8 cellular contexts compared by ENCODE assay signal in the genomic region with DNA sequence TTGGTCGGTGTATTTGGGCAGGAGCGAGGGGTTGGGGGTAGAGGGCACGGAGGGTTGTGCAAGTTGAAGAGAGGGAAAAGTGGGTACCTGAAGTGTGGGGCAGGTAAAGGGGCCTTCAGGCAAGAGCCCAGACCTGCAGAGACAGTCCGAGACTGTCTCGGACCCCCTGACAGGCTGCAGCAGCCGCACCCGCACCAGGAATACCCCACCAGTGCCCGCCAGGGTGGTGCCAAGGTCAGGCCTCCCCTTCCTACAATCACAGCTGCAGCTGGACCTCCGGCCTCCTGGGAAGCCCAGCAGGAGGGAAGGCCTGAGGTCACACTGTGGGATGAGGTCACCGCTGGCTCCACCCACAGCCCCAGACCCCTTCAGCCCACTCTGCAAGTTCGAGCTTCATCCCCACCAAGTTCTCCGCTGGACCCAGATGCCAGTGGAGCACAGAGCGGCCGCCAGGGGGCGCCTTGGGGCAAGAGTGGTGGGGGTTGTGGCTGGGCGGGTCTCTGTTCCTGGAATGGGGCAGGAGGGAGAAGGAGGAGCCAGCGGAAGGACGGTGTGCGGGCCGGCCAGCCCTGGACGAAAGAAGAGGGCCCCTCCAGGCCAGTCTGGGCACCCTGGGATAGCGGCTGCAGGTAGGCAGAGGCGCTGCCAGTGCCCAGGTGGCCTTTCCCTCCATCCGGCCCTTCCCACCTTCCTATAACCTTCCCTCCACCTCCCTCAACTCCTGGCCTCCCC. TPM values are rescaled to one million over a fixed set of nuclear protein-coding genes. Genes with fewer than 3 reads are reported as not detected.
DNase-seq lines count a peak whose midpoint lies in the region; ATAC-seq and TF ChIP-seq lines count a peak whose summit lies in the region.

HSD3B7 (plus strand) TSS at position 539 of the 732 bp plus-strand sequence. CDS start 452 bp downstream, outside the sequence.

- peak; percentile 93 to 99 (median 96) for TF ChIP-seq CTCF in sigmoid colon (IDR thresholded peaks at IDR 0.05)

- WGBS in sigmoid colon, 2 donors: 23 to 36% methylated on average over 24 of the region's 24 CpGs

- ATAC-seq in GM18909 (IDR thresholded peaks at IDR 0.05; ENCODE audit: poor library complexity, unreplicated experiment): peak; percentile 48
- ATAC-seq in GM21526 (IDR thresholded peaks at IDR 0.05; ENCODE audit: low FRiP score, unreplicated experiment): no peak

- DNase-seq in NCI-H128 (lab: John Stamatoyannopoulos, UW; ENCODE audit: unreplicated experiment) (peak; percentile 10), T1000 (lab: John Stamatoyannopoulos, UW) (peak; percentile 84), astrocyte of the hippocampus (ENCODE audit: low read depth, low spot score) (peak; percentile 91), iPS DF 4.7 (ENCODE audit: extremely low read depth, low spot score) (peak; percentile 64), sigmoid colon (peak; percentile 96)

- no peak for TF ChIP-seq POLR2A in sigmoid colon (IDR thresholded peaks at IDR 0.05)

- intact Hi-C loops in sigmoid colon (cut with DNase I): loop anchor here (1.0 to 2.0 kb wide), 3 partner anchors 57 to 884 kb away; no protein-coding TSS in a partner anchor

- H3K4me3 ChIP-seq in ACC112 (ENCODE audit: low read depth, low read length) (peak within 1 kb of the TSS; percentile 60), sigmoid colon (peak within 1 kb of the TSS; percentile 30 to 53 (median 50))

- H3K27ac ChIP-seq in ACC112 (ENCODE audit: low read depth, low read length) (no peak within 1 kb of the TSS), sigmoid colon (peak within 1 kb of the TSS; percentile 69 to 78 (median 72))

- no peaks in the 10 kb centered on the region for H3K9me3 ChIP-seq in sigmoid colon

- H3K36me3 ChIP-seq in ACC112 (ENCODE audit: insufficient read depth, low read length) (no peaks in the 10 kb centered on the region; the same call in 1 of the 2 replicates), sigmoid colon (peaks cover 8 to 54% (median 32%) of the 10 kb centered on the region in 4 donors)

- no peak for TF ChIP-seq EP300 in sigmoid colon (IDR thresholded peaks at IDR 0.05)

- H3K27me3 ChIP-seq in ACC112 (ENCODE audit: insufficient read depth, low read length): no peaks in the 10 kb centered on the region
- no peaks in the 10 kb centered on the region for H3K27me3 ChIP-seq in sigmoid colon

- H2AFZ ChIP-seq in ACC112 (ENCODE audit: low read length, unreplicated experiment): no peak within 1 kb of the TSS

- H3K79me2 ChIP-seq in ACC112 (ENCODE audit: control insufficient read depth, insufficient read depth, low read length, unreplicated experiment): no peaks in the 10 kb centered on the region

- H3K4me1 ChIP-seq in ACC112 (ENCODE audit: control insufficient read depth, insufficient read depth, low read length, unreplicated experiment): peaks cover 21% of the 10 kb centered on the region
- H3K4me1 ChIP-seq in sigmoid colon: peaks cover 0 to 14% (median 12%) of the 10 kb centered on the region in 4 donors

RNA-seq across cellular contexts. Expression of gene HSD3B7, which starts in this region (rescaled TPM):
- 10 to 100 TPM; 14.6 to 16.1 (median 15.5) TPM for total RNA-seq in sigmoid colon
- 10 to 100 TPM in 2 of 3 donors, 1 to 10 TPM in 1; 9.0 to 36.1 (median 13.6) TPM for polyA plus RNA-seq in sigmoid colon

Comparison
In these comparisons a context has a peak if more than half of its experiments do, and no peak if none do; other contexts are left out.
1. DNase-seq: peak in every context shown above with its lines; median percentile 96 in sigmoid colon; 91 in astrocyte of the hippocampus; 84 in T1000; 64 in iPS DF 4.7; 10 in NCI-H128.